In genomic region chr2:1716441-1716840, GRCh38 we compare ENCODE assay signal across 18 cellular contexts. TPM values are rescaled to one million over a fixed set of nuclear protein-coding genes. Genes with fewer than 3 reads are reported as not detected.
DNase-seq lines count a peak whose midpoint lies in the region; ATAC-seq and TF ChIP-seq lines count a peak whose summit lies in the region.
"Had no signal": no experiment of that assay in that cellular context is flagged by ENCODE, and none has a peak within 500 bp of the region (broad histone marks: within the 10 kb centered on the region; RNA-seq: fewer than 3 reads in every experiment).

No MANE protein-coding gene starts in this region.

- no peak overlapping the region for H3K4me3 Mint-ChIP-seq in osteocyte (ENCODE audit: unreplicated experiment)
- H3K4me3 Mint-ChIP-seq: activated naive CD4-positive, alpha-beta T cell treated with anti-CD3 and anti-CD28 coated beads, Interleukin-2, amount 50 U/mL, for 24 hours; CD4-positive, alpha-beta T cell; central memory CD8-positive, alpha-beta T cell had no signal

- H3K9me3 ChIP-seq in heart left ventricle, result no peaks in the 10 kb centered on the region
- no peaks in the 10 kb centered on the region for H3K9me3 ChIP-seq in upper lobe of left lung

- no peak for DNase-seq in heart left ventricle
- DNase-seq in cardiac septum (ENCODE audit: low spot score), result no peak
- DNase-seq in foreskin keratinocyte, result no peak
- peak; percentile 74 for DNase-seq in osteocyte (ENCODE audit: extremely low spot score, unreplicated experiment)
- DNase-seq in upper lobe of left lung, result no peak
- no peak for DNase-seq in COR-L47 (lab: John Stamatoyannopoulos, UW)
- DNase-seq in GM19238 (ENCODE audit: insufficient read length, low spot score), result no peak
- DNase-seq: activated CD4-positive, alpha-beta T cell treated with anti-CD3 and anti-CD28 coated beads, Interleukin-2, amount 50 U/mL, for 1 hour; activated T-cell treated with anti-CD3 and anti-CD28 coated beads, Interleukin-2, amount 50 U/mL, for 1 hour; CD4-positive, alpha-beta T cell; DND-41; NCI-H1694 treated with DMSO at 0.1 percent for 48 hours; NCI-H510A; OCI-M1; stimulated activated CD4-positive, alpha-beta T cell treated with anti-CD3 and anti-CD28 coated beads, Interleukin-2, amount 100 ng/mL, for 24 hours had no signal

- peak overlapping the region; percentile 32 for H3K27ac Mint-ChIP-seq in osteocyte (ENCODE audit: unreplicated experiment)
- H3K27ac Mint-ChIP-seq: activated naive CD4-positive, alpha-beta T cell treated with anti-CD3 and anti-CD28 coated beads, Interleukin-2, amount 50 U/mL, for 24 hours; CD4-positive, alpha-beta T cell had no signal

- 80 to 92% (median 89%) methylated on average over 7 to 9 of the region's 9 CpGs for WGBS in heart left ventricle, 4 donors
- WGBS in upper lobe of left lung, 2 donors, result 89 to 95% methylated on average over 9 of the region's 9 CpGs

- no peak for TF ChIP-seq EP300 in upper lobe of left lung (IDR thresholded peaks at IDR 0.05)

- TF ChIP-seq CTCF in heart left ventricle (IDR thresholded peaks at IDR 0.05) (no peak), foreskin keratinocyte (conservative IDR thresholded peaks at IDR 0.05) (no peak), osteocyte (IDR thresholded peaks at IDR 0.05) (no peak), upper lobe of left lung (IDR thresholded peaks at IDR 0.05) (no peak)

- no peaks in the 10 kb centered on the region for H3K36me3 ChIP-seq in heart left ventricle
- no peaks in the 10 kb centered on the region for H3K36me3 ChIP-seq in upper lobe of left lung

- ATAC-seq in heart left ventricle (no peak), foreskin keratinocyte (no peak), upper lobe of left lung (ENCODE audit: low FRiP score in 2 of 2) (no peak), HG03521 (IDR thresholded peaks at IDR 0.05; ENCODE audit: unreplicated experiment) (no peak)

- H3K27me3 ChIP-seq in heart left ventricle, result no peaks in the 10 kb centered on the region
- H3K27me3 ChIP-seq in foreskin keratinocyte, result no peaks in the 10 kb centered on the region
- H3K27me3 ChIP-seq in upper lobe of left lung, result no peaks in the 10 kb centered on the region

- TF ChIP-seq POLR2A in heart left ventricle (IDR thresholded peaks at IDR 0.05), result no peak
- no peak for TF ChIP-seq POLR2A in upper lobe of left lung (IDR thresholded peaks at IDR 0.05)

- H3K27ac ChIP-seq in heart left ventricle, result peak overlapping the region; percentile 13 to 87 (median 68)
- peak overlapping the region; percentile 81 for H3K27ac ChIP-seq in foreskin keratinocyte
- peak overlapping the region; percentile 31 to 67 (median 50) for H3K27ac ChIP-seq in upper lobe of left lung

- peaks cover 81% of the 10 kb centered on the region for H3K4me1 Mint-ChIP-seq in osteocyte (ENCODE audit: unreplicated experiment)
- H3K4me1 Mint-ChIP-seq: activated naive CD4-positive, alpha-beta T cell treated with anti-CD3 and anti-CD28 coated beads, Interleukin-2, amount 50 U/mL, for 24 hours; central memory CD8-positive, alpha-beta T cell had no signal

- H3K4me1 ChIP-seq in heart left ventricle (peaks cover 3 to 77% (median 48%) of the 10 kb centered on the region in 12 donors), foreskin keratinocyte (peaks cover 18% of the 10 kb centered on the region), upper lobe of left lung (peaks cover 19 to 33% (median 27%) of the 10 kb centered on the region in 4 donors)

- no peaks in the 10 kb centered on the region for H3K27me3 Mint-ChIP-seq in osteocyte (ENCODE audit: unreplicated experiment)
- H3K27me3 Mint-ChIP-seq: central memory CD8-positive, alpha-beta T cell had no signal

- peaks cover 4% of the 10 kb centered on the region for H3K36me3 Mint-ChIP-seq in osteocyte (ENCODE audit: unreplicated experiment)
- H3K36me3 Mint-ChIP-seq: activated naive CD4-positive, alpha-beta T cell treated with anti-CD3 and anti-CD28 coated beads, Interleukin-2, amount 50 U/mL, for 24 hours had no signal

- intact Hi-C loops in heart left ventricle (cut with DNase I), result loop anchor here in 1 of 10 donors (2.0 kb wide), 1 partner anchor 16 kb away; no protein-coding TSS in a partner anchor
- intact Hi-C loops in cardiac septum (cut with DNase I), result loop anchor here (1.0 to 2.0 kb wide), 2 partner anchors 8 to 26 kb away; no protein-coding TSS in a partner anchor

- H3K9me3 Mint-ChIP-seq in osteocyte (ENCODE audit: unreplicated experiment), result no peaks in the 10 kb centered on the region
- H3K9me3 Mint-ChIP-seq: activated naive CD4-positive, alpha-beta T cell treated with anti-CD3 and anti-CD28 coated beads, Interleukin-2, amount 50 U/mL, for 24 hours had no signal

- no peak overlapping the region for H3K4me3 ChIP-seq in heart left ventricle
- H3K4me3 ChIP-seq in upper lobe of left lung, result no peak overlapping the region

RNA-seq across cellular contexts. Expression of gene PXDN, which starts 27.9 kb away (rescaled TPM):
- 10 to 100 TPM; 13.9 to 83.7 (median 28.3) TPM for total RNA-seq in heart left ventricle
- polyA plus RNA-seq in heart left ventricle, result 10 to 100 TPM in 1 of 2 donors, 1 to 10 TPM in 1; 5.9 to 28.2 TPM
- total RNA-seq in cardiac septum, result 27.5 TPM
- 91.4 and 96.5 TPM in 2 replicates for total RNA-seq in foreskin keratinocyte
- polyA plus RNA-seq in foreskin keratinocyte, result 26.9 and 28.0 TPM in 2 replicates
- total RNA-seq in osteocyte, result 459 and 488 TPM in 2 replicates
- total RNA-seq in upper lobe of left lung, result 10 to 100 TPM; 20.8 to 65.6 (median 38.5) TPM
